In the genomic region with DNA sequence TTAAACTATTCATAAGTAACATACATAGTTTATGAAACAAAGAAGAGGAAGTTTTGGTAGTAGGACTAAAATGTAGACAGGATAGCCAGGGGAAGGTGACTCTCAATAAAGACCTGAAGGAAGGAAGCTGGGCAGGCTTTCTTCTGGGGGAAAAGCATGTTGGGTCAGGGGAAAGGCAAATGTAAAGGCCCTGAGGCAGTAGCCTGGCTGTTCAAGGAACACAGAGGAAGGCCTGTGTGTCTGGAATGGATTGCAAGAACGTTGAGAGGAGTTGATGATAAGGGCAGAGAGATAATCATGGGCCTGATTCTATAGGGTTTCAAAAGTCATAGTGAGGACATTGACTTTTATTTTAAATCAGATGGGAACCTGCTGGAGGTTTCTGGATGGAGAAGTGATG, we compare ENCODE assay signal across 1 cellular context.
TF ChIP-seq lines count a peak whose summit lies in the region.

No MANE protein-coding gene starts in this region.

TF ChIP-seq in K562, 482 proteins besides CTCF, POLR2A, EP300 and RAD21 (continued from another document):
- TF ChIP-seq, protein P1, sequence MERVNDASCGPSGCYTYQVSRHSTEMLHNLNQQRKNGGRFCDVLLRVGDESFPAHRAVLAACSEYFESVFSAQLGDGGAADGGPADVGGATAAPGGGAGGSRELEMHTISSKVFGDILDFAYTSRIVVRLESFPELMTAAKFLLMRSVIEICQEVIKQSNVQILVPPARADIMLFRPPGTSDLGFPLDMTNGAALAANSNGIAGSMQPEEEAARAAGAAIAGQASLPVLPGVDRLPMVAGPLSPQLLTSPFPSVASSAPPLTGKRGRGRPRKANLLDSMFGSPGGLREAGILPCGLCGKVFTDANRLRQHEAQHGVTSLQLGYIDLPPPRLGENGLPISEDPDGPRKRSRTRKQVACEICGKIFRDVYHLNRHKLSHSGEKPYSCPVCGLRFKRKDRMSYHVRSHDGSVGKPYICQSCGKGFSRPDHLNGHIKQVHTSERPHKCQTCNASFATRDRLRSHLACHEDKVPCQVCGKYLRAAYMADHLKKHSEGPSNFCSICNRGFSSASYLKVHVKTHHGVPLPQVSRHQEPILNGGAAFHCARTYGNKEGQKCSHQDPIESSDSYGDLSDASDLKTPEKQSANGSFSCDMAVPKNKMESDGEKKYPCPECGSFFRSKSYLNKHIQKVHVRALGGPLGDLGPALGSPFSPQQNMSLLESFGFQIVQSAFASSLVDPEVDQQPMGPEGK (CRISPR knock-in tag; IDR thresholded peaks at IDR 0.05; ENCODE audit: borderline replicate concordance): no peak
- no peak for TF ChIP-seq SREBF1 (IDR thresholded peaks at IDR 0.05; ENCODE audit: borderline replicate concordance, low read depth, low read length)
- TF ChIP-seq SMARCE1 (IDR thresholded peaks at IDR 0.05): no peak
- TF ChIP-seq ZNF121 (CRISPR knock-in tag; conservative IDR thresholded peaks at IDR 0.05): no peak
- TF ChIP-seq MYBL2 (IDR thresholded peaks at IDR 0.05; ENCODE audit: low read depth): no peak
- no peak for TF ChIP-seq MYBL2 (CRISPR knock-in tag; IDR thresholded peaks at IDR 0.05; ENCODE audit: borderline replicate concordance)
